1 cellular context compared by ENCODE assay signal in genomic region chr17:47949197-47949759, GRCh38.
A peak's percentile ranks its signal among the peaks of the same experiment; 100 is the strongest.
TF ChIP-seq lines count a peak whose summit lies in the region.

No MANE protein-coding gene starts in this region.

TF ChIP-seq in HepG2, 621 proteins besides CTCF, POLR2A, EP300 and RAD21 (continued from another document and continues in another):
- TF ChIP-seq ZBTB39 (CRISPR knock-in tag; IDR thresholded peaks at IDR 0.05) (no peak), PTBP1 (IDR thresholded peaks at IDR 0.05; ENCODE audit: low read depth, low read length, poor library complexity, severe bottlenecking) (no peak), TARDBP (CRISPR knock-in tag; IDR thresholded peaks at IDR 0.05) (0 out of 2 replicates have a peak, but pooled peaks have one; percentile 60), ATRX (CRISPR knock-in tag; IDR thresholded peaks at IDR 0.05; ENCODE audit: borderline replicate concordance) (no peak), ZNF670 (CRISPR knock-in tag; IDR thresholded peaks at IDR 0.05; ENCODE audit: borderline replicate concordance) (no peak), GFI1 (CRISPR knock-in tag; IDR thresholded peaks at IDR 0.05; ENCODE audit: borderline replicate concordance) (no peak), GPN1 (CRISPR knock-in tag; IDR thresholded peaks at IDR 0.05; ENCODE audit: borderline replicate concordance) (no peak), FIP1L1 (IDR thresholded peaks at IDR 0.05; ENCODE audit: borderline replicate concordance, insufficient read depth, low read depth, low read length) (0 out of 2 replicates have a peak, but pooled peaks have one; percentile 74), PHF5A (CRISPR knock-in tag; IDR thresholded peaks at IDR 0.05; ENCODE audit: low read depth, unreplicated experiment) (peak; percentile 35), CEBPB (IDR thresholded peaks at IDR 0.05; ENCODE audit: borderline replicate concordance, low read depth, low read length) (peak; percentile 29; the same call in 1 of the 2 replicates), BCL6 (CRISPR knock-in tag; IDR thresholded peaks at IDR 0.05) (0 out of 2 replicates have a peak, but pooled peaks have one; percentile 12), SMC3 (IDR thresholded peaks at IDR 0.05; ENCODE audit: low read length) (peak; percentile 49; the same call in 1 of the 2 replicates), REPIN1 (CRISPR knock-in tag; IDR thresholded peaks at IDR 0.05; ENCODE audit: borderline replicate concordance, low read depth) (peak; percentile 86; the same call in 1 of the 2 replicates), PHB2 (IDR thresholded peaks at IDR 0.05; ENCODE audit: partially characterized antibody) (no peak), ERF (CRISPR knock-in tag; IDR thresholded peaks at IDR 0.05) (no peak), PBX2 (CRISPR knock-in tag; IDR thresholded peaks at IDR 0.05) (no peak), ZNF17 (CRISPR knock-in tag; IDR thresholded peaks at IDR 0.05) (no peak), ZNF709 (CRISPR knock-in tag; IDR thresholded peaks at IDR 0.05) (no peak; the same call in 1 of the 2 replicates), CREM (IDR thresholded peaks at IDR 0.05) (no peak), CREM (CRISPR knock-in tag; IDR thresholded peaks at IDR 0.05) (no peak), NCOA2 (CRISPR knock-in tag; IDR thresholded peaks at IDR 0.05) (no peak), ELF3 (CRISPR knock-in tag; IDR thresholded peaks at IDR 0.05) (peak; percentile 57; the same call in 1 of the 2 replicates), GLMP (CRISPR knock-in tag; IDR thresholded peaks at IDR 0.05; ENCODE audit: borderline replicate concordance) (no peak), ZNF556 (CRISPR knock-in tag; IDR thresholded peaks at IDR 0.05; ENCODE audit: borderline replicate concordance) (no peak; the same call in 1 of the 2 replicates), CERS6 (CRISPR knock-in tag; IDR thresholded peaks at IDR 0.05) (no peak), HNF4A (CRISPR knock-in tag; IDR thresholded peaks at IDR 0.05) (no peak), IKZF4 (CRISPR knock-in tag; IDR thresholded peaks at IDR 0.05; ENCODE audit: borderline replicate concordance, low read depth, not compliant biosample characterization) (no peak), ZNF724P (CRISPR knock-in tag; IDR thresholded peaks at IDR 0.05; ENCODE audit: borderline replicate concordance) (peak; percentile 84), ZNF768 (CRISPR knock-in tag; IDR thresholded peaks at IDR 0.05) (no peak), ZNF558 (CRISPR knock-in tag; IDR thresholded peaks at IDR 0.05; ENCODE audit: borderline replicate concordance) (peak; percentile 79; the same call in 1 of the 2 replicates), GTF2F1 (IDR thresholded peaks at IDR 0.05; ENCODE audit: low read length) (no peak), EZH2 (conservative IDR thresholded peaks at IDR 0.05; ENCODE audit: low read depth, low read length) (no peak), AHDC1 (CRISPR knock-in tag; IDR thresholded peaks at IDR 0.05; ENCODE audit: borderline replicate concordance) (no peak), FOXA1 (IDR thresholded peaks at IDR 0.05) (no peak), FOXA1 (CRISPR knock-in tag; IDR thresholded peaks at IDR 0.05) (no peak), FOXK1 (CRISPR knock-in tag; IDR thresholded peaks at IDR 0.05; ENCODE audit: borderline replicate concordance, low read depth) (no peak), RBM39 (IDR thresholded peaks at IDR 0.05; ENCODE audit: low read depth, low read length, poor library complexity, severe bottlenecking) (peak; percentile 75), MYNN (CRISPR knock-in tag; IDR thresholded peaks at IDR 0.05; ENCODE audit: low read depth) (0 out of 2 replicates have a peak, but pooled peaks have one; percentile 18), HES4 (CRISPR knock-in tag; IDR thresholded peaks at IDR 0.05; ENCODE audit: borderline replicate concordance) (no peak; the same call in 1 of the 2 replicates)
- TF ChIP-seq, protein P1, sequence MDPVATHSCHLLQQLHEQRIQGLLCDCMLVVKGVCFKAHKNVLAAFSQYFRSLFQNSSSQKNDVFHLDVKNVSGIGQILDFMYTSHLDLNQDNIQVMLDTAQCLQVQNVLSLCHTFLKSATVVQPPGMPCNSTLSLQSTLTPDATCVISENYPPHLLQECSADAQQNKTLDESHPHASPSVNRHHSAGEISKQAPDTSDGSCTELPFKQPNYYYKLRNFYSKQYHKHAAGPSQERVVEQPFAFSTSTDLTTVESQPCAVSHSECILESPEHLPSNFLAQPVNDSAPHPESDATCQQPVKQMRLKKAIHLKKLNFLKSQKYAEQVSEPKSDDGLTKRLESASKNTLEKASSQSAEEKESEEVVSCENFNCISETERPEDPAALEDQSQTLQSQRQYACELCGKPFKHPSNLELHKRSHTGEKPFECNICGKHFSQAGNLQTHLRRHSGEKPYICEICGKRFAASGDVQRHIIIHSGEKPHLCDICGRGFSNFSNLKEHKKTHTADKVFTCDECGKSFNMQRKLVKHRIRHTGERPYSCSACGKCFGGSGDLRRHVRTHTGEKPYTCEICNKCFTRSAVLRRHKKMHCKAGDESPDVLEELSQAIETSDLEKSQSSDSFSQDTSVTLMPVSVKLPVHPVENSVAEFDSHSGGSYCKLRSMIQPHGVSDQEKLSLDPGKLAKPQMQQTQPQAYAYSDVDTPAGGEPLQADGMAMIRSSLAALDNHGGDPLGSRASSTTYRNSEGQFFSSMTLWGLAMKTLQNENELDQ (CRISPR knock-in tag; IDR thresholded peaks at IDR 0.05; ENCODE audit: borderline replicate concordance) = no peak
- TF ChIP-seq, protein P2, sequence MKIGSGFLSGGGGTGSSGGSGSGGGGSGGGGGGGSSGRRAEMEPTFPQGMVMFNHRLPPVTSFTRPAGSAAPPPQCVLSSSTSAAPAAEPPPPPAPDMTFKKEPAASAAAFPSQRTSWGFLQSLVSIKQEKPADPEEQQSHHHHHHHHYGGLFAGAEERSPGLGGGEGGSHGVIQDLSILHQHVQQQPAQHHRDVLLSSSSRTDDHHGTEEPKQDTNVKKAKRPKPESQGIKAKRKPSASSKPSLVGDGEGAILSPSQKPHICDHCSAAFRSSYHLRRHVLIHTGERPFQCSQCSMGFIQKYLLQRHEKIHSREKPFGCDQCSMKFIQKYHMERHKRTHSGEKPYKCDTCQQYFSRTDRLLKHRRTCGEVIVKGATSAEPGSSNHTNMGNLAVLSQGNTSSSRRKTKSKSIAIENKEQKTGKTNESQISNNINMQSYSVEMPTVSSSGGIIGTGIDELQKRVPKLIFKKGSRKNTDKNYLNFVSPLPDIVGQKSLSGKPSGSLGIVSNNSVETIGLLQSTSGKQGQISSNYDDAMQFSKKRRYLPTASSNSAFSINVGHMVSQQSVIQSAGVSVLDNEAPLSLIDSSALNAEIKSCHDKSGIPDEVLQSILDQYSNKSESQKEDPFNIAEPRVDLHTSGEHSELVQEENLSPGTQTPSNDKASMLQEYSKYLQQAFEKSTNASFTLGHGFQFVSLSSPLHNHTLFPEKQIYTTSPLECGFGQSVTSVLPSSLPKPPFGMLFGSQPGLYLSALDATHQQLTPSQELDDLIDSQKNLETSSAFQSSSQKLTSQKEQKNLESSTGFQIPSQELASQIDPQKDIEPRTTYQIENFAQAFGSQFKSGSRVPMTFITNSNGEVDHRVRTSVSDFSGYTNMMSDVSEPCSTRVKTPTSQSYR (CRISPR knock-in tag; IDR thresholded peaks at IDR 0.05; ENCODE audit: borderline replicate concordance) = no peak
- TF ChIP-seq, protein P3, sequence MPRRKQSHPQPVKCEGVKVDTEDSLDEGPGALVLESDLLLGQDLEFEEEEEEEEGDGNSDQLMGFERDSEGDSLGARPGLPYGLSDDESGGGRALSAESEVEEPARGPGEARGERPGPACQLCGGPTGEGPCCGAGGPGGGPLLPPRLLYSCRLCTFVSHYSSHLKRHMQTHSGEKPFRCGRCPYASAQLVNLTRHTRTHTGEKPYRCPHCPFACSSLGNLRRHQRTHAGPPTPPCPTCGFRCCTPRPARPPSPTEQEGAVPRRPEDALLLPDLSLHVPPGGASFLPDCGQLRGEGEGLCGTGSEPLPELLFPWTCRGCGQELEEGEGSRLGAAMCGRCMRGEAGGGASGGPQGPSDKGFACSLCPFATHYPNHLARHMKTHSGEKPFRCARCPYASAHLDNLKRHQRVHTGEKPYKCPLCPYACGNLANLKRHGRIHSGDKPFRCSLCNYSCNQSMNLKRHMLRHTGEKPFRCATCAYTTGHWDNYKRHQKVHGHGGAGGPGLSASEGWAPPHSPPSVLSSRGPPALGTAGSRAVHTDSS (CRISPR knock-in tag; conservative IDR thresholded peaks at IDR 0.05) = no peak
- TF ChIP-seq, protein P4, sequence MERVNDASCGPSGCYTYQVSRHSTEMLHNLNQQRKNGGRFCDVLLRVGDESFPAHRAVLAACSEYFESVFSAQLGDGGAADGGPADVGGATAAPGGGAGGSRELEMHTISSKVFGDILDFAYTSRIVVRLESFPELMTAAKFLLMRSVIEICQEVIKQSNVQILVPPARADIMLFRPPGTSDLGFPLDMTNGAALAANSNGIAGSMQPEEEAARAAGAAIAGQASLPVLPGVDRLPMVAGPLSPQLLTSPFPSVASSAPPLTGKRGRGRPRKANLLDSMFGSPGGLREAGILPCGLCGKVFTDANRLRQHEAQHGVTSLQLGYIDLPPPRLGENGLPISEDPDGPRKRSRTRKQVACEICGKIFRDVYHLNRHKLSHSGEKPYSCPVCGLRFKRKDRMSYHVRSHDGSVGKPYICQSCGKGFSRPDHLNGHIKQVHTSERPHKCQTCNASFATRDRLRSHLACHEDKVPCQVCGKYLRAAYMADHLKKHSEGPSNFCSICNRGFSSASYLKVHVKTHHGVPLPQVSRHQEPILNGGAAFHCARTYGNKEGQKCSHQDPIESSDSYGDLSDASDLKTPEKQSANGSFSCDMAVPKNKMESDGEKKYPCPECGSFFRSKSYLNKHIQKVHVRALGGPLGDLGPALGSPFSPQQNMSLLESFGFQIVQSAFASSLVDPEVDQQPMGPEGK (CRISPR knock-in tag; IDR thresholded peaks at IDR 0.05) = peak; percentile 62
